2 cellular contexts compared by ENCODE assay signal in genomic region chr18:5455644-5456043, GRCh38.
TF ChIP-seq lines count a peak whose summit lies in the region.

No MANE protein-coding gene starts in this region.

TF ChIP-seq in IMR-90, 13 proteins besides CTCF, POLR2A, EP300 and RAD21:
- TF ChIP-seq NFE2L2 (IDR thresholded peaks at IDR 0.05; ENCODE audit: low read depth, low read length) (no peak), FOS (IDR thresholded peaks at IDR 0.05; ENCODE audit: low read depth, low read length) (peak; percentile 25; the same call in 1 of the 2 replicates), BHLHE40 (IDR thresholded peaks at IDR 0.05; ENCODE audit: low read depth, low read length) (no peak), CHD1 (IDR thresholded peaks at IDR 0.05; ENCODE audit: low read depth, low read length) (no peak), MXI1 (IDR thresholded peaks at IDR 0.05; ENCODE audit: borderline replicate concordance, low read depth, low read length) (no peak), MAFK (IDR thresholded peaks at IDR 0.05; ENCODE audit: low read depth, low read length) (no peak), USF2 (IDR thresholded peaks at IDR 0.05; ENCODE audit: low read depth, low read length) (no peak), RFX5 (IDR thresholded peaks at IDR 0.05; ENCODE audit: low read depth, low read length) (no peak), CEBPB (IDR thresholded peaks at IDR 0.05; ENCODE audit: low read depth, low read length) (0 out of 2 replicates have a peak, but pooled peaks have one; percentile 1), ELK1 (IDR thresholded peaks at IDR 0.05; ENCODE audit: borderline replicate concordance, low read depth, low read length) (no peak)

TF ChIP-seq in HEK293T, 16 proteins besides CTCF, POLR2A, EP300 and RAD21:
- TF ChIP-seq BHLHE40 (IDR thresholded peaks at IDR 0.05; ENCODE audit: borderline replicate concordance): no peak
- no peak for TF ChIP-seq HDGF (IDR thresholded peaks at IDR 0.05; ENCODE audit: borderline replicate concordance)
- TF ChIP-seq CTBP1 (IDR thresholded peaks at IDR 0.05; ENCODE audit: borderline replicate concordance): no peak
- TF ChIP-seq ZNF384 (IDR thresholded peaks at IDR 0.05): no peak
- no peak for TF ChIP-seq SUZ12 (IDR thresholded peaks at IDR 0.05)
- TF ChIP-seq L3MBTL2 (conservative IDR thresholded peaks at IDR 0.05): no peak
- no peak for TF ChIP-seq FOXM1 (IDR thresholded peaks at IDR 0.05; ENCODE audit: borderline replicate concordance)
- TF ChIP-seq ARNT (IDR thresholded peaks at IDR 0.05): no peak
- TF ChIP-seq SP1 (IDR thresholded peaks at IDR 0.05): no peak
- TF ChIP-seq LEF1 (IDR thresholded peaks at IDR 0.05; ENCODE audit: borderline replicate concordance): no peak
- no peak for TF ChIP-seq PKNOX1 (IDR thresholded peaks at IDR 0.05)
- TF ChIP-seq TARDBP (IDR thresholded peaks at IDR 0.05): no peak
- no peak for TF ChIP-seq ELF4 (IDR thresholded peaks at IDR 0.05)
- no peak for TF ChIP-seq NFRKB (IDR thresholded peaks at IDR 0.05)
- TF ChIP-seq FOXK2 (IDR thresholded peaks at IDR 0.05): no peak
- no peak for TF ChIP-seq FOXA1 (IDR thresholded peaks at IDR 0.05)
